In genomic region chr3:122011396-122011795, GRCh38 we compare ENCODE assay signal across 36 cellular contexts. TPM values are rescaled to one million over a fixed set of nuclear protein-coding genes. Genes with fewer than 3 reads are reported as not detected.
"Had no signal": no experiment of that assay in that cellular context is flagged by ENCODE, and none has a peak within 500 bp of the region (broad histone marks: within the 10 kb centered on the region; RNA-seq: fewer than 3 reads in every experiment).

No MANE protein-coding gene starts in this region.

- H3K36me3 ChIP-seq: ascending aorta, ovary, prostate gland, upper lobe of left lung, vagina had no signal

- H3K27ac ChIP-seq: ascending aorta, coronary artery, dorsolateral prefrontal cortex, ovary, prostate gland, upper lobe of left lung, vagina, VCaP had no signal

- DNase-seq: activated CD4-positive, alpha-beta T cell treated with anti-CD3 and anti-CD28 coated beads, Interleukin-2, amount 50 U/mL, for 1 hour; activated CD4-positive, CD25-positive, alpha-beta regulatory T cell treated with anti-CD3 and anti-CD28 coated beads, Interleukin-2, amount 50 U/mL, for 72 hours; activated CD8-positive, alpha-beta memory T cell treated with anti-CD3 and anti-CD28 coated beads, Interleukin-2, amount 50 U/mL, for 4 hours; activated gamma-delta T cell; activated naive CD4-positive, alpha-beta T cell treated with anti-CD3 and anti-CD28 coated beads, Interleukin-2, amount 10 ng/mL, durations not matched to agents 7 days and 5 days; activated naive CD8-positive, alpha-beta T cell treated with anti-CD3 and anti-CD28 coated beads, Interleukin-2, amount 10 ng/mL, durations not matched to agents 7 days and 5 days; activated T-cell treated with anti-CD3 and anti-CD28 coated beads, Interleukin-2, amount 50 U/mL, for 1 hour; dorsolateral prefrontal cortex; effector memory CD4-positive, alpha-beta T cell; erythroblast; head of caudate nucleus; hippocampal formation; left cardiac atrium; left ventricle myocardium superior; ovary; retina; small intestine; stimulated activated CD4-positive, alpha-beta T cell treated with anti-CD3 and anti-CD28 coated beads, Interleukin-4, amount 100 ng/mL, for 24 hours; stimulated activated naive CD8-positive, alpha-beta T cell treated with anti-CD3 and anti-CD28 coated beads, Interleukin-15, amount 100 ng/mL, for 72 hours; substantia nigra; SW 1271; upper lobe of left lung had no signal

- H3K9me3 Mint-ChIP-seq: activated naive CD4-positive, alpha-beta T cell treated with anti-CD3 and anti-CD28 coated beads, Interleukin-2, amount 10 ng/mL, durations not matched to agents 7 days and 5 days; nephron; stimulated activated effector memory CD8-positive, alpha-beta T cell treated with anti-CD3 and anti-CD28 coated beads, Interleukin-12 subunit alpha, Interleukin-12 subunit beta, amount 100 ng/mL, for 72 hours had no signal

- H3K4me3 ChIP-seq: ascending aorta, coronary artery, dorsolateral prefrontal cortex, ovary, prostate gland, upper lobe of left lung, vagina had no signal

- H3K9me3 ChIP-seq: ascending aorta, ovary, prostate gland, upper lobe of left lung, vagina had no signal

- H3K27me3 ChIP-seq: ascending aorta, ovary, upper lobe of left lung, vagina had no signal

- H3K27ac Mint-ChIP-seq: activated naive CD4-positive, alpha-beta T cell treated with anti-CD3 and anti-CD28 coated beads, Interleukin-2, amount 10 ng/mL, durations not matched to agents 7 days and 5 days; activated naive CD8-positive, alpha-beta T cell treated with anti-CD3 and anti-CD28 coated beads, Interleukin-2, amount 10 ng/mL, durations not matched to agents 7 days and 5 days; brain; nephron; stimulated activated effector memory CD8-positive, alpha-beta T cell treated with anti-CD3 and anti-CD28 coated beads, Interleukin-12 subunit alpha, Interleukin-12 subunit beta, amount 100 ng/mL, for 72 hours; stimulated activated naive CD8-positive, alpha-beta T cell treated with anti-CD3 and anti-CD28 coated beads, Interleukin-15, amount 100 ng/mL, for 72 hours had no signal

- ATAC-seq: left cardiac atrium; left ventricle myocardium superior; sciatic nerve; stimulated activated effector memory CD8-positive, alpha-beta T cell treated with anti-CD3 and anti-CD28 coated beads, Interleukin-12 subunit alpha, Interleukin-12 subunit beta, amount 100 ng/mL, for 72 hours; stimulated activated naive CD8-positive, alpha-beta T cell treated with anti-CD3 and anti-CD28 coated beads, Interleukin-15, amount 100 ng/mL, for 72 hours had no signal

- H3K36me3 Mint-ChIP-seq: activated naive CD4-positive, alpha-beta T cell treated with anti-CD3 and anti-CD28 coated beads, Interleukin-2, amount 10 ng/mL, durations not matched to agents 7 days and 5 days; activated naive CD8-positive, alpha-beta T cell treated with anti-CD3 and anti-CD28 coated beads, Interleukin-2, amount 10 ng/mL, durations not matched to agents 7 days and 5 days; brain; stimulated activated effector memory CD8-positive, alpha-beta T cell treated with anti-CD3 and anti-CD28 coated beads, Interleukin-12 subunit alpha, Interleukin-12 subunit beta, amount 100 ng/mL, for 72 hours had no signal

- H3K27me3 Mint-ChIP-seq: brain had no signal

- H3K4me1 ChIP-seq: ascending aorta, prostate gland, vagina had no signal

- H3K4me3 Mint-ChIP-seq: activated naive CD4-positive, alpha-beta T cell treated with anti-CD3 and anti-CD28 coated beads, Interleukin-2, amount 10 ng/mL, durations not matched to agents 7 days and 5 days; activated naive CD8-positive, alpha-beta T cell treated with anti-CD3 and anti-CD28 coated beads, Interleukin-2, amount 10 ng/mL, durations not matched to agents 7 days and 5 days; brain; nephron; stimulated activated effector memory CD8-positive, alpha-beta T cell treated with anti-CD3 and anti-CD28 coated beads, Interleukin-12 subunit alpha, Interleukin-12 subunit beta, amount 100 ng/mL, for 72 hours; stimulated activated naive CD8-positive, alpha-beta T cell treated with anti-CD3 and anti-CD28 coated beads, Interleukin-15, amount 100 ng/mL, for 72 hours had no signal

- H3K4me1 Mint-ChIP-seq: activated naive CD4-positive, alpha-beta T cell treated with anti-CD3 and anti-CD28 coated beads, Interleukin-2, amount 10 ng/mL, durations not matched to agents 7 days and 5 days; activated naive CD8-positive, alpha-beta T cell treated with anti-CD3 and anti-CD28 coated beads, Interleukin-2, amount 10 ng/mL, durations not matched to agents 7 days and 5 days; brain; nephron had no signal

RNA-seq across cellular contexts. Expression of gene ILDR1, which starts 10.7 kb away (rescaled TPM):
- total RNA-seq: activated naive CD8-positive, alpha-beta T cell treated with anti-CD3 and anti-CD28 coated beads, Interleukin-2, amount 10 ng/mL, durations not matched to agents 7 days and 5 days; ascending aorta; cardiac septum; cerebellum; fibroblast of lung; fibroblast of villous mesenchyme; left cardiac atrium; lung microvascular endothelial cell; sciatic nerve had no signal
- polyA plus RNA-seq: fibroblast of lung had no signal

RNA-seq across cellular contexts. Expression of gene CD86, which starts 43.8 kb away (rescaled TPM):
- total RNA-seq: ascending aorta, fibroblast of lung, fibroblast of villous mesenchyme, lung microvascular endothelial cell had no signal
- polyA plus RNA-seq: fibroblast of lung had no signal
